Comparison of ENCODE assay signal across 18 cellular contexts in genomic region chr15:77904436-77904821, GRCh38.
DNase-seq lines count a peak whose midpoint lies in the region; ATAC-seq, FAIRE-seq and TF ChIP-seq lines count a peak whose summit lies in the region.
"Had no signal": no experiment of that assay in that cellular context is flagged by ENCODE, and none has a peak within 500 bp of the region (broad histone marks: within the 10 kb centered on the region; RNA-seq: fewer than 3 reads in every experiment).

No MANE protein-coding gene starts in this region.

- no peak for TF ChIP-seq RAD21 in HepG2 (CRISPR knock-in tag; IDR thresholded peaks at IDR 0.05)

- H3K4me3 ChIP-seq in right lobe of liver (no peak overlapping the region), HepG2 (replicated peaks in 1 of 3; ENCODE audit: insufficient read depth in 1 of 3, low read depth in 2 of 3, low read length in 3 of 3) (no peak overlapping the region), osteoblast (ENCODE audit: insufficient read depth, low read length) (no peak overlapping the region)
- H3K4me3 ChIP-seq: GM23248, HAP-1 had no signal

- TF ChIP-seq POLR2A in right lobe of liver (IDR thresholded peaks at IDR 0.05), result no peak
- TF ChIP-seq POLR2A in HepG2 (IDR thresholded peaks at IDR 0.05; ENCODE audit: insufficient read depth in 1 of 2, low read depth in 2 of 2, low read length in 2 of 2), result no peak

- H3K4me2 ChIP-seq in HepG2 (ENCODE audit: low read depth, low read length), result no peak overlapping the region
- no peak overlapping the region for H3K4me2 ChIP-seq in osteoblast (ENCODE audit: insufficient read depth, low read length)

- H3K27ac ChIP-seq in right lobe of liver, result no peak overlapping the region
- H3K27ac ChIP-seq in HepG2 (ENCODE audit: extremely low read length, insufficient read depth, low read length), result no peak overlapping the region
- H3K27ac ChIP-seq in osteoblast (ENCODE audit: low read depth, low read length), result no peak overlapping the region
- H3K27ac ChIP-seq: GM23248 had no signal

- DNase-seq in right lobe of liver (peak in 2 of 3 donors; percentile 30 to 43), HepG2 (ENCODE audit: low spot score) (no peak), ecto neural progenitor cell (ENCODE audit: low spot score) (peak; percentile 42), osteoblast (ENCODE audit: insufficient read length, low spot score, missing footprints) (peak; percentile 55), NOMO-1 (lab: John Stamatoyannopoulos, UW; ENCODE audit: unreplicated experiment in 2 of 2) (no peak)
- DNase-seq: ACHN, DND-41, GM23248, Karpas-422, NCI-H1092, NCI-H1436 treated with DMSO at 0.1 percent for 48 hours, NCI-H2029, NCI-H345, NCI-H524 treated with DMSO at 0.1 percent for 48 hours had no signal

- no peaks in the 10 kb centered on the region for H4K20me1 ChIP-seq in HepG2 (ENCODE audit: insufficient read depth, low read length)
- H4K20me1 ChIP-seq in osteoblast (ENCODE audit: insufficient read depth, low read length), result no peaks in the 10 kb centered on the region

- TF ChIP-seq EP300 in HepG2 (IDR thresholded peaks at IDR 0.05; ENCODE audit: low read depth in 2 of 2, low read length in 2 of 2) (no peak), HepG2 (CRISPR knock-in tag; IDR thresholded peaks at IDR 0.05; ENCODE audit: borderline replicate concordance) (no peak)

- no TSS peak for BruUV-seq in HepG2 (replicated peaks; lab: Mats Ljungman, UMichigan)

- intact Hi-C loops in right lobe of liver (cut with DNase I), result no loop called here
- intact Hi-C loops in HepG2 (cut with micrococcal nuclease; ENCODE audit: unreplicated experiment), result no loop called here

- H3K27me3 ChIP-seq in right lobe of liver (no peaks in the 10 kb centered on the region), HepG2 (ENCODE audit: control insufficient read depth in 1 of 2, insufficient read depth in 2 of 2, low read length in 2 of 2) (peaks cover 0 to 2% of the 10 kb centered on the region in 2 experiments; a peak in 2 of 5 replicates), osteoblast (ENCODE audit: insufficient read depth, low read length) (no peaks in the 10 kb centered on the region)

- H3K4me1 ChIP-seq in right lobe of liver (no peaks in the 10 kb centered on the region), HepG2 (ENCODE audit: insufficient read depth, low read length) (peaks cover 7% of the 10 kb centered on the region; the same call in 1 of the 2 replicates), osteoblast (ENCODE audit: insufficient read depth, low read length) (no peaks in the 10 kb centered on the region)
- H3K4me1 ChIP-seq: HAP-1 had no signal

- in situ Hi-C loops in HepG2 (cut with HindIII; ENCODE audit: extremely low pct_ligation_motif_present, low pct_unique_long_range_greater_than_20kb), result no loop called here

- H2AFZ ChIP-seq in HepG2 (ENCODE audit: low read length) (no peak overlapping the region), osteoblast (ENCODE audit: low read length) (no peak overlapping the region)
- H2AFZ ChIP-seq: GM23248 had no signal

- no peaks in the 10 kb centered on the region for H3K36me3 ChIP-seq in right lobe of liver
- H3K36me3 ChIP-seq in HepG2 (replicated peaks in 1 of 2; ENCODE audit: control insufficient read depth in 1 of 2, insufficient read depth in 2 of 2, low read length in 2 of 2), result no peaks in the 10 kb centered on the region
- no peaks in the 10 kb centered on the region for H3K36me3 ChIP-seq in osteoblast (ENCODE audit: insufficient read depth, low read length)
- H3K36me3 ChIP-seq: HAP-1 had no signal

- H3K9ac ChIP-seq in HepG2 (ENCODE audit: insufficient read depth, low read depth, low read length), result no peak overlapping the region
- H3K9ac ChIP-seq: GM23248 had no signal

- H3K79me2 ChIP-seq in HepG2 (ENCODE audit: insufficient read depth, low read length), result no peaks in the 10 kb centered on the region
- H3K79me2 ChIP-seq in osteoblast (ENCODE audit: insufficient read depth, low read length), result no peaks in the 10 kb centered on the region

- ATAC-seq in right lobe of liver (no peak), HepG2 (no peak), HG02852 (IDR thresholded peaks at IDR 0.05; ENCODE audit: unreplicated experiment) (no peak), GM21619 (IDR thresholded peaks at IDR 0.05; ENCODE audit: unreplicated experiment) (no peak)

- no CpG with 5 or more reads among the region's 5 CpGs for WGBS in right lobe of liver (ENCODE audit: insufficient coverage, low coverage, low lambda C conversion rate, missing lambda C conversion rate)
- no CpG with 5 or more reads among the region's 5 CpGs for WGBS in HepG2 (ENCODE audit: low lambda C conversion rate)

- POLR2A ChIA-PET in HepG2 (lab: Yijun Ruan, JAX), result no interaction called here

- TF ChIP-seq CTCF in right lobe of liver (IDR thresholded peaks at IDR 0.05) (no peak), HepG2 (CRISPR knock-in tag; IDR thresholded peaks at IDR 0.05) (no peak), osteoblast (IDR thresholded peaks at IDR 0.05; ENCODE audit: extremely low read depth, low read depth, low read length) (no peak)

- CTCF ChIA-PET in HepG2 (lab: Yijun Ruan, JAX; ENCODE audit: low intra/inter-chr PET ratio, low total read pairs), result no interaction called here

- no peak for FAIRE-seq in HepG2 (lab: Jason Lieb, UNC)
- FAIRE-seq: HTR-8/SVneo had no signal

- H3K9me3 ChIP-seq in right lobe of liver, result no peaks in the 10 kb centered on the region
- H3K9me3 ChIP-seq in HepG2 (ENCODE audit: low read length), result no peaks in the 10 kb centered on the region
- H3K9me3 ChIP-seq in osteoblast (ENCODE audit: low read depth, low read length), result no peaks in the 10 kb centered on the region
- H3K9me3 ChIP-seq: HAP-1 had no signal

TF ChIP-seq in HepG2, 621 proteins besides CTCF, POLR2A, EP300 and RAD21:
- TF ChIP-seq RELA (CRISPR knock-in tag; IDR thresholded peaks at IDR 0.05), result no peak
- no peak for TF ChIP-seq ZFX (CRISPR knock-in tag; IDR thresholded peaks at IDR 0.05; ENCODE audit: low read depth)
- no peak for TF ChIP-seq SMC3 (IDR thresholded peaks at IDR 0.05; ENCODE audit: low read length)
- TF ChIP-seq TBX3 (IDR thresholded peaks at IDR 0.05; ENCODE audit: borderline replicate concordance), result no peak
- no peak for TF ChIP-seq MATR3 (CRISPR knock-in tag; IDR thresholded peaks at IDR 0.05)
- no peak for TF ChIP-seq ZNF180 (CRISPR knock-in tag; IDR thresholded peaks at IDR 0.05; ENCODE audit: borderline replicate concordance, low read depth)
- TF ChIP-seq ATF2 (CRISPR knock-in tag; IDR thresholded peaks at IDR 0.05), result no peak
- TF ChIP-seq MTA1 (CRISPR knock-in tag; IDR thresholded peaks at IDR 0.05; ENCODE audit: borderline replicate concordance), result no peak
- TF ChIP-seq XRCC5 (optimal IDR thresholded peaks at IDR 0.05; ENCODE audit: low read length), result no peak

Comparison
In these comparisons a context has a peak if more than half of its experiments do, and no peak if none do; other contexts are left out.
1. DNase-seq: peak in right lobe of liver (2 of 3), ecto neural progenitor cell (single experiment) and osteoblast (single experiment); none in HepG2 (single experiment) and NOMO-1 (0 of 2).